In genomic region chr16:72072514-72073342, GRCh38 we compare ENCODE assay signal across 17 cellular contexts. TPM values are rescaled to one million over a fixed set of nuclear protein-coding genes. Genes with fewer than 3 reads are reported as not detected.
DNase-seq lines count a peak whose midpoint lies in the region; ATAC-seq and TF ChIP-seq lines count a peak whose summit lies in the region.
"Had no signal": no experiment of that assay in that cellular context is flagged by ENCODE, and none has a peak within 500 bp of the region (broad histone marks: within the 10 kb centered on the region; RNA-seq: fewer than 3 reads in every experiment).

No MANE protein-coding gene starts in this region.

- H3K9me3 Mint-ChIP-seq in brain: no peaks in the 10 kb centered on the region
- H3K9me3 Mint-ChIP-seq: immature natural killer cell had no signal

- H3K23ac ChIP-seq in neuronal stem cell (ENCODE audit: low read depth, low read length, poor library complexity): no peak overlapping the region

- no peak overlapping the region for H4K91ac ChIP-seq in neuronal stem cell (ENCODE audit: low read depth, low read length, poor library complexity)

- no CpG with 5 or more reads among the region's 12 CpGs for WGBS in neuronal stem cell (ENCODE audit: extremely low coverage in 2 of 2, insufficient read length in 2 of 2, insufficient replicate concordance in 1 of 2), 2 donors

- no peak overlapping the region for H3K27ac ChIP-seq in cardiac muscle cell
- peak overlapping the region; percentile 77 for H3K27ac ChIP-seq in upper lobe of right lung
- H3K27ac ChIP-seq in neuronal stem cell (replicated peaks; ENCODE audit: low read length): no peak overlapping the region
- H3K27ac ChIP-seq: WERI-Rb-1 had no signal

- H3K4me3 ChIP-seq in cardiac muscle cell (no peak overlapping the region), upper lobe of right lung (no peak overlapping the region), neuronal stem cell (ENCODE audit: low read length in 2 of 2) (no peak overlapping the region)

- no peaks in the 10 kb centered on the region for H3K36me3 Mint-ChIP-seq in brain

- peaks cover 15% of the 10 kb centered on the region for H3K4me1 Mint-ChIP-seq in brain
- H3K4me1 Mint-ChIP-seq: immature natural killer cell had no signal

- H3K4me3 Mint-ChIP-seq in brain: no peak overlapping the region
- H3K4me3 Mint-ChIP-seq: immature natural killer cell had no signal

- H3K36me3 ChIP-seq in cardiac muscle cell (no peaks in the 10 kb centered on the region), upper lobe of right lung (peaks cover 3% of the 10 kb centered on the region), neuronal stem cell (replicated peaks in 1 of 2; ENCODE audit: control insufficient read depth in 2 of 2, insufficient read depth in 2 of 2, low read length in 2 of 2) (no peaks in the 10 kb centered on the region)
- H3K36me3 ChIP-seq: WERI-Rb-1 had no signal

- H2BK12ac ChIP-seq in neuronal stem cell (ENCODE audit: low read length): no peak overlapping the region

- no peak overlapping the region for H2BK120ac ChIP-seq in neuronal stem cell (ENCODE audit: low read depth, low read length)

- no peak overlapping the region for H2BK5ac ChIP-seq in neuronal stem cell (ENCODE audit: low read length)

- no peak overlapping the region for H2AFZ ChIP-seq in neuronal stem cell (ENCODE audit: low read length)

- peak overlapping the region in 4 of 5 experiments; percentile 64 to 88 (median 86) for H3K27ac Mint-ChIP-seq in brain

- no peak overlapping the region for H2AK5ac ChIP-seq in neuronal stem cell (ENCODE audit: low read depth, low read length)

- no peaks in the 10 kb centered on the region for H3K79me1 ChIP-seq in neuronal stem cell (ENCODE audit: low read depth, low read length)

- no peak for TF ChIP-seq CTCF in brain (conservative IDR thresholded peaks at IDR 0.05)
- no peak for TF ChIP-seq CTCF in cardiac muscle cell (IDR thresholded peaks at IDR 0.05; ENCODE audit: low read depth, low read length)
- TF ChIP-seq CTCF in upper lobe of right lung (IDR thresholded peaks at IDR 0.05): no peak

- no peak overlapping the region for H3K4ac ChIP-seq in neuronal stem cell (ENCODE audit: low read length)

- TF ChIP-seq POLR2A in GM18505 (IDR thresholded peaks at IDR 0.05; ENCODE audit: borderline replicate concordance, extremely low read depth, insufficient read depth, insufficient read length): no peak

- H3K4me1 ChIP-seq in cardiac muscle cell (ENCODE audit: low read depth) (peaks cover 3% of the 10 kb centered on the region), upper lobe of right lung (peaks cover 7% of the 10 kb centered on the region), neuronal stem cell (ENCODE audit: control insufficient read depth in 2 of 2, insufficient read depth in 1 of 2, low read depth in 1 of 2, low read length in 2 of 2) (no peaks in the 10 kb centered on the region)

- no peaks in the 10 kb centered on the region for H3K27me3 Mint-ChIP-seq in brain

- no peak overlapping the region for H2BK15ac ChIP-seq in neuronal stem cell (ENCODE audit: low read length)

- no peak overlapping the region for H4K8ac ChIP-seq in neuronal stem cell (ENCODE audit: low read depth, low read length)

- no peak overlapping the region for H3K9ac ChIP-seq in neuronal stem cell (ENCODE audit: low read depth, low read length, poor library complexity)

- no peak overlapping the region for H3K18ac ChIP-seq in neuronal stem cell (ENCODE audit: low read length)

- H3K27me3 ChIP-seq in cardiac muscle cell (no peaks in the 10 kb centered on the region), upper lobe of right lung (no peaks in the 10 kb centered on the region), neuronal stem cell (ENCODE audit: control insufficient read depth in 3 of 3, insufficient read depth in 3 of 3, low read depth in 1 of 3, low read length in 3 of 3) (no peaks in the 10 kb centered on the region)

- intact Hi-C loops in upper lobe of right lung (cut with DNase I): no loop called here

- H3K4me2 ChIP-seq in neuronal stem cell (ENCODE audit: insufficient read depth, low read length, poor library complexity, severe bottlenecking): no peak overlapping the region

- no peaks in the 10 kb centered on the region for H3K9me3 ChIP-seq in cardiac muscle cell (ENCODE audit: low read depth)
- no peaks in the 10 kb centered on the region for H3K9me3 ChIP-seq in upper lobe of right lung
- no peaks in the 10 kb centered on the region for H3K9me3 ChIP-seq in neuronal stem cell (replicated peaks in 1 of 2; ENCODE audit: control insufficient read depth in 2 of 2, insufficient read depth in 1 of 2, low read depth in 1 of 2, low read length in 2 of 2)

- ATAC-seq in upper lobe of right lung (peak; percentile 56), GM18505 (IDR thresholded peaks at IDR 0.05; ENCODE audit: unreplicated experiment) (no peak)

- DNase-seq in cardiac muscle cell (ENCODE audit: low read depth in 1 of 2, low spot score in 1 of 2) (peak; percentile 3 to 89), mucosa of gallbladder (ENCODE audit: low spot score) (peak; percentile 38), upper lobe of right lung (no peak), neuronal stem cell (ENCODE audit: low spot score) (no peak), COR-L47 (lab: John Stamatoyannopoulos, UW) (no peak)
- DNase-seq: activated T-cell treated with anti-CD3 and anti-CD28 coated beads for 4 hours; immature natural killer cell; NCI-H1048; NCI-H446 treated with DMSO at 0.1 percent for 48 hours; occipital lobe; SIG-M5; stimulated activated CD4-positive, alpha-beta T cell treated with anti-CD3 and anti-CD28 coated beads, Interleukin-2, amount 100 ng/mL, for 24 hours; stimulated activated naive CD4-positive, alpha-beta T cell treated with Interleukin-2 at 50 U/mL for 16 hours; WERI-Rb-1 had no signal

- H3K14ac ChIP-seq in neuronal stem cell (ENCODE audit: low read length): no peak overlapping the region

RNA-seq across cellular contexts. Expression of gene HPR, which starts 9.7 kb away (rescaled TPM):
- polyA plus RNA-seq in brain (ENCODE audit: insufficient read depth, low read depth, low replicate concordance): 7.0 TPM
- not detected in 2 replicates for total RNA-seq in cardiac muscle cell
- not detected in 2 replicates for polyA plus RNA-seq in cardiac muscle cell
- 0.43 TPM for total RNA-seq in mucosa of gallbladder
- 2.7 TPM for total RNA-seq in upper lobe of right lung
- 0.04 TPM for polyA plus RNA-seq in neuronal stem cell (2013, experiment 1 of 2)
- 0.04 TPM for polyA plus RNA-seq in neuronal stem cell (2013, experiment 2 of 2)
- total RNA-seq: HT1080, occipital lobe had no signal
- polyA plus RNA-seq: immature natural killer cell had no signal

RNA-seq across cellular contexts. Expression of gene HP, which starts 18.4 kb away (rescaled TPM):
- polyA plus RNA-seq in brain (ENCODE audit: insufficient read depth, low read depth, low replicate concordance) (9.2 TPM), cardiac muscle cell (0.45 TPM in 1 of 2 replicates, not detected in the other)
- total RNA-seq in cardiac muscle cell (not detected in 2 replicates), mucosa of gallbladder (27.5 TPM), upper lobe of right lung (94.2 TPM)
- 0.04 TPM for polyA plus RNA-seq in neuronal stem cell (2013, experiment 1 of 2)
- polyA plus RNA-seq in neuronal stem cell (2013, experiment 2 of 2): not detected
- total RNA-seq: HT1080 had no signal
- polyA plus RNA-seq: immature natural killer cell had no signal

RNA-seq across cellular contexts. Expression of gene TXNL4B, which starts 20.7 kb away (rescaled TPM):
- polyA plus RNA-seq in brain (ENCODE audit: insufficient read depth, low read depth, low replicate concordance) (7.5 TPM), cardiac muscle cell (2.8 and 5.1 TPM in 2 replicates)
- total RNA-seq in cardiac muscle cell (3.6 TPM in 2 replicates), mucosa of gallbladder (14.0 TPM), upper lobe of right lung (11.5 TPM)
- 5.3 TPM for polyA plus RNA-seq in neuronal stem cell (2013, experiment 1 of 2)
- 5.3 TPM for polyA plus RNA-seq in neuronal stem cell (2013, experiment 2 of 2)

RNA-seq across cellular contexts. Expression of gene DHX38, which starts 20.9 kb away (rescaled TPM):
- polyA plus RNA-seq in brain (ENCODE audit: insufficient read depth, low read depth, low replicate concordance) (44.2 TPM), cardiac muscle cell (24.8 and 26.2 TPM in 2 replicates)
- total RNA-seq in cardiac muscle cell (36.9 and 39.4 TPM in 2 replicates), mucosa of gallbladder (55.7 TPM), upper lobe of right lung (53.5 TPM)
- polyA plus RNA-seq in neuronal stem cell (2013, experiment 1 of 2): 27.9 TPM
- polyA plus RNA-seq in neuronal stem cell (2013, experiment 2 of 2): 26.9 TPM

Comparison
In these comparisons a context has a peak if more than half of its experiments do, and no peak if none do; other contexts are left out.
1. DNase-seq: peak in cardiac muscle cell (2 of 2) and mucosa of gallbladder (single experiment); none in upper lobe of right lung (single experiment), neuronal stem cell (single experiment) and COR-L47 (single experiment).
2. RNA of gene HP, which starts 18.4 kb away (total RNA-seq): 94.2 TPM in upper lobe of right lung (single experiment) and 27.5 TPM in mucosa of gallbladder (single experiment); not detected in cardiac muscle cell; every median in the first group is over 10 times any median in the second.